1 cellular context compared by ENCODE assay signal in genomic region chr3:33440578-33441321, GRCh38.
A peak's percentile ranks its signal among the peaks of the same experiment; 100 is the strongest.
TF ChIP-seq lines count a peak whose summit lies in the region.

No MANE protein-coding gene starts in this region.

TF ChIP-seq in K562, 482 proteins besides CTCF, POLR2A, EP300 and RAD21 (continued from another document and continues in another):
- TF ChIP-seq GTF2F1 (IDR thresholded peaks at IDR 0.05; ENCODE audit: low read depth, low read length) (peak; percentile 57), PCBP1 (IDR thresholded peaks at IDR 0.05; ENCODE audit: low read depth, low read length, poor library complexity, severe bottlenecking) (no peak), NCOA1 (IDR thresholded peaks at IDR 0.05; ENCODE audit: low read depth) (peak; percentile 78), HLTF (IDR thresholded peaks at IDR 0.05) (no peak), DEAF1 (CRISPR knock-in tag; IDR thresholded peaks at IDR 0.05) (no peak; the same call in 1 of the 2 replicates), SNRNP70 (optimal IDR thresholded peaks at IDR 0.05; ENCODE audit: low read depth, low read length) (no peak), ZNF12 (CRISPR knock-in tag; IDR thresholded peaks at IDR 0.05) (peak; percentile 68; the same call in 1 of the 2 replicates), RREB1 (CRISPR knock-in tag; IDR thresholded peaks at IDR 0.05) (no peak), ZNF609 (CRISPR knock-in tag; IDR thresholded peaks at IDR 0.05; ENCODE audit: borderline replicate concordance) (no peak), ZBTB2 (IDR thresholded peaks at IDR 0.05) (no peak), PHF20 (IDR thresholded peaks at IDR 0.05; ENCODE audit: partially characterized antibody) (peak; percentile 72), JUNB (CRISPR knock-in tag; conservative IDR thresholded peaks at IDR 0.05) (no peak), ZNF407 (IDR thresholded peaks at IDR 0.05; ENCODE audit: low read depth) (no peak), ZFP1 (CRISPR knock-in tag; IDR thresholded peaks at IDR 0.05) (no peak), ZNF586 (CRISPR knock-in tag; conservative IDR thresholded peaks at IDR 0.05) (no peak), ZNF764 (CRISPR knock-in tag; IDR thresholded peaks at IDR 0.05; ENCODE audit: low read depth) (no peak), CBFA2T3 (IDR thresholded peaks at IDR 0.05) (no peak), ZNF316 (IDR thresholded peaks at IDR 0.05) (peak; percentile 54), ZNF121 (CRISPR knock-in tag; conservative IDR thresholded peaks at IDR 0.05) (no peak), TCFL5 (CRISPR knock-in tag; conservative IDR thresholded peaks at IDR 0.05) (no peak), LEF1 (IDR thresholded peaks at IDR 0.05) (no peak), SFPQ (IDR thresholded peaks at IDR 0.05; ENCODE audit: low read depth, low read length) (no peak), ZBTB26 (CRISPR knock-in tag; IDR thresholded peaks at IDR 0.05) (no peak), ARID3B (CRISPR knock-in tag; IDR thresholded peaks at IDR 0.05; ENCODE audit: borderline replicate concordance) (0 out of 2 replicates have a peak, but pooled peaks have one; percentile 4), MIER1 (IDR thresholded peaks at IDR 0.05; ENCODE audit: low read depth) (no peak), PPARD (CRISPR knock-in tag; IDR thresholded peaks at IDR 0.05) (no peak)
